Comparison of ENCODE assay signal across 8 cellular contexts in genomic region chrX:33592398-33592797, GRCh38.
"Had no signal": no experiment of that assay in that cellular context is flagged by ENCODE, and none has a peak within 500 bp of the region (broad histone marks: within the 10 kb centered on the region; RNA-seq: fewer than 3 reads in every experiment).

No MANE protein-coding gene starts in this region.

- H3K27me3 Mint-ChIP-seq: IgD-negative memory B cell had no signal

- H3K4me3 ChIP-seq: GM23338, HAP-1 had no signal

- H3K4me3 Mint-ChIP-seq: GM23338, HFFc6, IgD-negative memory B cell had no signal

- H3K4me2 ChIP-seq: GM23338 had no signal

- H3K4me1 Mint-ChIP-seq: GM23338, IgD-negative memory B cell had no signal

- H3K27ac Mint-ChIP-seq: GM23338, HFFc6, IgD-negative memory B cell had no signal

- H3K36me3 ChIP-seq: HAP-1 had no signal

- H3K9me3 Mint-ChIP-seq: GM23338 had no signal

- H3K9me3 ChIP-seq: HAP-1 had no signal

- ATAC-seq: GM23338, HCT116 had no signal

- H3K36me3 Mint-ChIP-seq: IgD-negative memory B cell had no signal

- H2AFZ ChIP-seq: GM23338 had no signal

- H3K27ac ChIP-seq: HL-60 had no signal

- DNase-seq: H7, HFFc6, KG1 had no signal

- H3K4me1 ChIP-seq: HAP-1 had no signal
